9 cellular contexts compared by ENCODE assay signal in the genomic region with DNA sequence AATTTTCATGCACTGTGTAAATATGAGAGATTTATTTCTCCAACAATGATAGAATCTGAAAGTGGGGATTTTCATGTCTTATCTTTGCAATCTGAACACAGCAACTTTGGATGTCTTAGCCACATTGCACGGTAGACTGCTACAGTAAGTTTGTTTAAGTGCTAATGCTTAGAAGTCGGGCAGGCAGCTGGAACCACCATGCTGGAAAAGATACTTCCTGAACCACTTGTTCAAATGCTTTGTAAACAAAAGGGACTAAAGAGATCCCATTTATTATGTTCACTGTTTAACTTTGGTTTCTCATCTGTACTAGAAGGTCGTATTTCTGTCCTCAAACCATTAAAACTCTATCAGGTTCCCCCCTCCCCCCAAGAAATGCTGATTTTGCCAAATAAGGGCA.
A peak's percentile ranks its signal among the peaks of the same experiment; 100 is the strongest.
DNase-seq lines count a peak whose midpoint lies in the region; ATAC-seq lines count a peak whose summit lies in the region.
"Had no signal": no experiment of that assay in that cellular context is flagged by ENCODE, and none has a peak within 500 bp of the region (broad histone marks: within the 10 kb centered on the region; RNA-seq: fewer than 3 reads in every experiment).

No MANE protein-coding gene starts in this region.

- no peak for DNase-seq in activated naive CD4-positive, alpha-beta T cell treated with anti-CD3 and anti-CD28 coated beads for 36 hours
- DNase-seq in activated naive CD4-positive, alpha-beta T cell (lab: John Stamatoyannopoulos, UW): no peak
- DNase-seq in NCI-H2107 (lab: John Stamatoyannopoulos, UW) (peak; percentile 8), mesenteric fat pad (ENCODE audit: low spot score) (no peak), NCI-H1436 treated with DMSO at 0.1 percent for 48 hours (lab: John Stamatoyannopoulos, UW) (no peak)

- H3K4me1 Mint-ChIP-seq in activated naive CD4-positive, alpha-beta T cell treated with anti-CD3 and anti-CD28 coated beads for 36 hours (ENCODE audit: low read depth): peaks cover 54% of the 10 kb centered on the region
- H3K4me1 Mint-ChIP-seq in activated T-helper 17 cell treated with anti-CD3 and anti-CD28 coated beads, Interleukin-2, amount 50 U/mL, for 72 hours: peaks cover 36% of the 10 kb centered on the region
- H3K4me1 Mint-ChIP-seq: nephron had no signal

- H3K27ac Mint-ChIP-seq in activated naive CD4-positive, alpha-beta T cell treated with anti-CD3 and anti-CD28 coated beads for 36 hours: peak overlapping the region; percentile 41
- H3K27ac Mint-ChIP-seq in activated T-helper 17 cell treated with anti-CD3 and anti-CD28 coated beads, Interleukin-2, amount 50 U/mL, for 72 hours: peak overlapping the region; percentile 92

- no peaks in the 10 kb centered on the region for H3K9me3 ChIP-seq in skeletal muscle satellite cell (replicated peaks; ENCODE audit: low read length)

- peaks cover 91% of the 10 kb centered on the region for H3K4me1 ChIP-seq in skeletal muscle satellite cell (ENCODE audit: control insufficient read depth, insufficient read depth, low read length)

- CTCF ChIA-PET in activated naive CD4-positive, alpha-beta T cell treated with anti-CD3 and anti-CD28 coated beads for 36 hours (lab: Charles Lee): no interaction called here

- no peak overlapping the region for H3K4me3 Mint-ChIP-seq in activated naive CD4-positive, alpha-beta T cell treated with anti-CD3 and anti-CD28 coated beads for 36 hours
- H3K4me3 Mint-ChIP-seq in activated T-helper 17 cell treated with anti-CD3 and anti-CD28 coated beads, Interleukin-2, amount 50 U/mL, for 72 hours: no peak overlapping the region
- H3K4me3 Mint-ChIP-seq: nephron had no signal

- no peak overlapping the region for H3K4me3 ChIP-seq in skeletal muscle satellite cell (ENCODE audit: low read length)

- H3K4me2 ChIP-seq in skeletal muscle satellite cell (ENCODE audit: low read length): peak overlapping the region; percentile 57

- H3K27me3 Mint-ChIP-seq in activated naive CD4-positive, alpha-beta T cell treated with anti-CD3 and anti-CD28 coated beads for 36 hours (ENCODE audit: low read depth): no peaks in the 10 kb centered on the region
- no peaks in the 10 kb centered on the region for H3K27me3 Mint-ChIP-seq in activated T-helper 17 cell treated with anti-CD3 and anti-CD28 coated beads, Interleukin-2, amount 50 U/mL, for 72 hours

- H3K36me3 ChIP-seq in skeletal muscle satellite cell (ENCODE audit: insufficient read depth, low read length): peaks cover 77% of the 10 kb centered on the region

- peaks cover 20% of the 10 kb centered on the region for H3K36me3 Mint-ChIP-seq in activated naive CD4-positive, alpha-beta T cell treated with anti-CD3 and anti-CD28 coated beads for 36 hours (ENCODE audit: low read depth)
- no peaks in the 10 kb centered on the region for H3K36me3 Mint-ChIP-seq in activated T-helper 17 cell treated with anti-CD3 and anti-CD28 coated beads, Interleukin-2, amount 50 U/mL, for 72 hours (ENCODE audit: low read depth)

- no peaks in the 10 kb centered on the region for H3K9me3 Mint-ChIP-seq in activated naive CD4-positive, alpha-beta T cell treated with anti-CD3 and anti-CD28 coated beads for 36 hours
- H3K9me3 Mint-ChIP-seq in activated T-helper 17 cell treated with anti-CD3 and anti-CD28 coated beads, Interleukin-2, amount 50 U/mL, for 72 hours: no peaks in the 10 kb centered on the region

- peak overlapping the region; percentile 95 for H3K9ac ChIP-seq in skeletal muscle satellite cell (ENCODE audit: low read depth, low read length)

- intact Hi-C loops in activated naive CD4-positive, alpha-beta T cell treated with anti-CD3 and anti-CD28 coated beads for 36 hours (cut with micrococcal nuclease): loop anchor here (5.0 kb wide), 1 partner anchor 564 kb away; no protein-coding TSS in a partner anchor

- no peak for ATAC-seq in activated T-helper 17 cell treated with anti-CD3 and anti-CD28 coated beads, Interleukin-2, amount 50 U/mL, for 72 hours (replicated peaks)
- ATAC-seq in HG02588 (IDR thresholded peaks at IDR 0.05; ENCODE audit: unreplicated experiment): no peak

- no peaks in the 10 kb centered on the region for H3K27me3 ChIP-seq in skeletal muscle satellite cell (ENCODE audit: control insufficient read depth, insufficient read depth, low read length)
